30 cellular contexts compared by ENCODE assay signal in genomic region chr3:119291062-119291700, GRCh38.
"Had no signal": no experiment of that assay in that cellular context is flagged by ENCODE, and none has a peak within 500 bp of the region (broad histone marks: within the 10 kb centered on the region; RNA-seq: fewer than 3 reads in every experiment).

No MANE protein-coding gene starts in this region.

- H3K27me3 Mint-ChIP-seq: activated B cell treated with CpG ODN at 0.5 μM for 24 hours; activated CD8-positive, alpha-beta T cell treated with anti-CD3 and anti-CD28 coated beads for 36 hours; activated T-helper 17 cell treated with anti-CD3 and anti-CD28 coated beads, Interleukin-2, amount 50 U/mL, for 72 hours; T-helper 17 cell had no signal

- DNase-seq: activated B cell treated with CpG ODN at 0.5 μM for 24 hours; activated CD4-positive, alpha-beta T cell treated with anti-CD3 and anti-CD28 coated beads for 48 hours; activated CD4-positive, alpha-beta T cell treated with anti-CD3 and anti-CD28 coated beads, Interleukin-2, amount 50 U/mL, for 1 hour; activated CD4-positive, alpha-beta T cell treated with anti-CD3 and anti-CD28 coated beads, Interleukin-2, amount 50 U/mL, for 48 hours; activated CD8-positive, alpha-beta memory T cell treated with anti-CD3 and anti-CD28 coated beads for 24 hours; activated CD8-positive, alpha-beta T cell treated with anti-CD3 and anti-CD28 coated beads for 36 hours; activated effector memory CD4-positive, alpha-beta T cell treated with Interleukin-2 at 50 U/mL for 16 hours; activated gamma-delta T cell treated with Interleukin-2 at 50 U/mL for 16 hours; activated naive CD4-positive, alpha-beta T cell treated with anti-CD3 and anti-CD28 coated beads, Interleukin-2, amount 50 U/mL, for 16 hours; activated naive CD4-positive, alpha-beta T cell treated with Interleukin-2 at 50 U/mL for 16 hours; activated naive CD8-positive, alpha-beta T cell treated with anti-CD3 and anti-CD28 coated beads, Interleukin-2, amount 10 ng/mL, durations not matched to agents 7 days and 5 days; activated T-cell treated with anti-CD3 and anti-CD28 coated beads, Interleukin-2, amount 50 U/mL, for 4 hours; central memory CD4-positive, alpha-beta T cell; cerebellar nuclear complex; colonic mucosa; effector CD8-positive, alpha-beta T cell; foreskin fibroblast; head of caudate nucleus; T-helper 1 cell; T-helper 17 cell; T1000; WERI-Rb-1 had no signal

- H3K4me3 Mint-ChIP-seq: activated B cell treated with CpG ODN at 0.5 μM for 24 hours; activated CD8-positive, alpha-beta T cell treated with anti-CD3 and anti-CD28 coated beads for 36 hours; activated naive CD8-positive, alpha-beta T cell treated with anti-CD3 and anti-CD28 coated beads, Interleukin-2, amount 10 ng/mL, durations not matched to agents 7 days and 5 days; activated T-cell treated with anti-CD3 and anti-CD28 coated beads, Interleukin-2, amount 50 U/mL, for 4 hours; activated T-helper 17 cell treated with anti-CD3 and anti-CD28 coated beads, Interleukin-2, amount 50 U/mL, for 72 hours; T-helper 17 cell; T-helper 2 cell treated with Interferon-gamma antibody and Interleukin-4, amounts not matched to agents 5 μg/mL and 100 μg/mL, for 36 hours had no signal

- H3K27ac ChIP-seq: ascending aorta, breast epithelium, colonic mucosa, WERI-Rb-1 had no signal

- H3K4me3 ChIP-seq: ascending aorta, breast epithelium, cardiac muscle cell, colonic mucosa had no signal

- H3K27ac Mint-ChIP-seq: activated B cell treated with CpG ODN at 0.5 μM for 24 hours; activated CD8-positive, alpha-beta T cell treated with anti-CD3 and anti-CD28 coated beads for 36 hours; activated naive CD8-positive, alpha-beta T cell treated with anti-CD3 and anti-CD28 coated beads, Interleukin-2, amount 10 ng/mL, durations not matched to agents 7 days and 5 days; activated T-helper 17 cell treated with anti-CD3 and anti-CD28 coated beads, Interleukin-2, amount 50 U/mL, for 72 hours; T-helper 17 cell; T-helper 2 cell treated with Interferon-gamma antibody and Interleukin-4, amounts not matched to agents 5 μg/mL and 100 μg/mL, for 36 hours had no signal

- H3K9me3 ChIP-seq: ascending aorta, colonic mucosa had no signal

- H3K36me3 ChIP-seq: ascending aorta, breast epithelium, cardiac muscle cell, colonic mucosa, WERI-Rb-1 had no signal

- H3K27me3 ChIP-seq: ascending aorta, breast epithelium, cardiac muscle cell, colonic mucosa had no signal

- H3K36me3 Mint-ChIP-seq: brain had no signal

- H3K4me1 ChIP-seq: breast epithelium, colonic mucosa had no signal

- ATAC-seq: activated CD4-positive, CD25-positive, alpha-beta regulatory T cell treated with anti-CD3 and anti-CD28 coated beads, Interleukin-2, amount 50 U/mL, for 24 hours; activated CD8-positive, alpha-beta T cell treated with anti-CD3 and anti-CD28 coated beads for 36 hours; activated T-cell treated with anti-CD3 and anti-CD28 coated beads, Interleukin-2, amount 50 U/mL, for 4 hours; activated T-helper 17 cell treated with anti-CD3 and anti-CD28 coated beads, Interleukin-2, amount 50 U/mL, for 72 hours; esophagus mucosa; T-helper 17 cell had no signal
